Comparison of ENCODE assay signal across 1 cellular context in genomic region chr14:30779210-30779609, GRCh38.
TF ChIP-seq lines count a peak whose summit lies in the region.

No MANE protein-coding gene starts in this region.

TF ChIP-seq in GM12878, 131 proteins besides CTCF, POLR2A, EP300 and RAD21 (continued from another document):
- TF ChIP-seq, protein P1, sequence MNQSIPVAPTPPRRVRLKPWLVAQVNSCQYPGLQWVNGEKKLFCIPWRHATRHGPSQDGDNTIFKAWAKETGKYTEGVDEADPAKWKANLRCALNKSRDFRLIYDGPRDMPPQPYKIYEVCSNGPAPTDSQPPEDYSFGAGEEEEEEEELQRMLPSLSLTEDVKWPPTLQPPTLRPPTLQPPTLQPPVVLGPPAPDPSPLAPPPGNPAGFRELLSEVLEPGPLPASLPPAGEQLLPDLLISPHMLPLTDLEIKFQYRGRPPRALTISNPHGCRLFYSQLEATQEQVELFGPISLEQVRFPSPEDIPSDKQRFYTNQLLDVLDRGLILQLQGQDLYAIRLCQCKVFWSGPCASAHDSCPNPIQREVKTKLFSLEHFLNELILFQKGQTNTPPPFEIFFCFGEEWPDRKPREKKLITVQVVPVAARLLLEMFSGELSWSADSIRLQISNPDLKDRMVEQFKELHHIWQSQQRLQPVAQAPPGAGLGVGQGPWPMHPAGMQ (IDR thresholded peaks at IDR 0.05; ENCODE audit: borderline replicate concordance): no peak
- no peak for TF ChIP-seq ZNF274 (IDR thresholded peaks at IDR 0.05; ENCODE audit: insufficient read depth, insufficient read length)
- TF ChIP-seq RUNX3 (IDR thresholded peaks at IDR 0.05; ENCODE audit: low read length): peak; percentile 82
- no peak for TF ChIP-seq ZNF384 (IDR thresholded peaks at IDR 0.05; ENCODE audit: borderline replicate concordance, low read depth, low read length)
- TF ChIP-seq MEF2B (IDR thresholded peaks at IDR 0.05; ENCODE audit: partially characterized antibody, poor library complexity, severe bottlenecking): peak; percentile 32
- no peak for TF ChIP-seq DPF2 (IDR thresholded peaks at IDR 0.05)
- TF ChIP-seq ZBTB33 (IDR thresholded peaks at IDR 0.05): no peak
- no peak for TF ChIP-seq HCFC1 (IDR thresholded peaks at IDR 0.05; ENCODE audit: low read length)
- TF ChIP-seq, protein P2, sequence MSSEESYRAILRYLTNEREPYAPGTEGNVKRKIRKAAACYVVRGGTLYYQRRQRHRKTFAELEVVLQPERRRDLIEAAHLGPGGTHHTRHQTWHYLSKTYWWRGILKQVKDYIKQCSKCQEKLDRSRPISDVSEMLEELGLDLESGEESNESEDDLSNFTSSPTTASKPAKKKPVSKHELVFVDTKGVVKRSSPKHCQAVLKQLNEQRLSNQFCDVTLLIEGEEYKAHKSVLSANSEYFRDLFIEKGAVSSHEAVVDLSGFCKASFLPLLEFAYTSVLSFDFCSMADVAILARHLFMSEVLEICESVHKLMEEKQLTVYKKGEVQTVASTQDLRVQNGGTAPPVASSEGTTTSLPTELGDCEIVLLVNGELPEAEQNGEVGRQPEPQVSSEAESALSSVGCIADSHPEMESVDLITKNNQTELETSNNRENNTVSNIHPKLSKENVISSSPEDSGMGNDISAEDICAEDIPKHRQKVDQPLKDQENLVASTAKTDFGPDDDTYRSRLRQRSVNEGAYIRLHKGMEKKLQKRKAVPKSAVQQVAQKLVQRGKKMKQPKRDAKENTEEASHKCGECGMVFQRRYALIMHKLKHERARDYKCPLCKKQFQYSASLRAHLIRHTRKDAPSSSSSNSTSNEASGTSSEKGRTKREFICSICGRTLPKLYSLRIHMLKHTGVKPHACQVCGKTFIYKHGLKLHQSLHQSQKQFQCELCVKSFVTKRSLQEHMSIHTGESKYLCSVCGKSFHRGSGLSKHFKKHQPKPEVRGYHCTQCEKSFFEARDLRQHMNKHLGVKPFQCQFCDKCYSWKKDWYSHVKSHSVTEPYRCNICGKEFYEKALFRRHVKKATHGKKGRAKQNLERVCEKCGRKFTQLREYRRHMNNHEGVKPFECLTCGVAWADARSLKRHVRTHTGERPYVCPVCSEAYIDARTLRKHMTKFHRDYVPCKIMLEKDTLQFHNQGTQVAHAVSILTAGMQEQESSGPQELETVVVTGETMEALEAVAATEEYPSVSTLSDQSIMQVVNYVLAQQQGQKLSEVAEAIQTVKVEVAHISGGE (CRISPR knock-in tag; IDR thresholded peaks at IDR 0.05): no peak
- TF ChIP-seq, protein P3, sequence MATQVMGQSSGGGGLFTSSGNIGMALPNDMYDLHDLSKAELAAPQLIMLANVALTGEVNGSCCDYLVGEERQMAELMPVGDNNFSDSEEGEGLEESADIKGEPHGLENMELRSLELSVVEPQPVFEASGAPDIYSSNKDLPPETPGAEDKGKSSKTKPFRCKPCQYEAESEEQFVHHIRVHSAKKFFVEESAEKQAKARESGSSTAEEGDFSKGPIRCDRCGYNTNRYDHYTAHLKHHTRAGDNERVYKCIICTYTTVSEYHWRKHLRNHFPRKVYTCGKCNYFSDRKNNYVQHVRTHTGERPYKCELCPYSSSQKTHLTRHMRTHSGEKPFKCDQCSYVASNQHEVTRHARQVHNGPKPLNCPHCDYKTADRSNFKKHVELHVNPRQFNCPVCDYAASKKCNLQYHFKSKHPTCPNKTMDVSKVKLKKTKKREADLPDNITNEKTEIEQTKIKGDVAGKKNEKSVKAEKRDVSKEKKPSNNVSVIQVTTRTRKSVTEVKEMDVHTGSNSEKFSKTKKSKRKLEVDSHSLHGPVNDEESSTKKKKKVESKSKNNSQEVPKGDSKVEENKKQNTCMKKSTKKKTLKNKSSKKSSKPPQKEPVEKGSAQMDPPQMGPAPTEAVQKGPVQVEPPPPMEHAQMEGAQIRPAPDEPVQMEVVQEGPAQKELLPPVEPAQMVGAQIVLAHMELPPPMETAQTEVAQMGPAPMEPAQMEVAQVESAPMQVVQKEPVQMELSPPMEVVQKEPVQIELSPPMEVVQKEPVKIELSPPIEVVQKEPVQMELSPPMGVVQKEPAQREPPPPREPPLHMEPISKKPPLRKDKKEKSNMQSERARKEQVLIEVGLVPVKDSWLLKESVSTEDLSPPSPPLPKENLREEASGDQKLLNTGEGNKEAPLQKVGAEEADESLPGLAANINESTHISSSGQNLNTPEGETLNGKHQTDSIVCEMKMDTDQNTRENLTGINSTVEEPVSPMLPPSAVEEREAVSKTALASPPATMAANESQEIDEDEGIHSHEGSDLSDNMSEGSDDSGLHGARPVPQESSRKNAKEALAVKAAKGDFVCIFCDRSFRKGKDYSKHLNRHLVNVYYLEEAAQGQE (IDR thresholded peaks at IDR 0.05; ENCODE audit: low read depth, low read length): no peak
- TF ChIP-seq, protein P4, sequence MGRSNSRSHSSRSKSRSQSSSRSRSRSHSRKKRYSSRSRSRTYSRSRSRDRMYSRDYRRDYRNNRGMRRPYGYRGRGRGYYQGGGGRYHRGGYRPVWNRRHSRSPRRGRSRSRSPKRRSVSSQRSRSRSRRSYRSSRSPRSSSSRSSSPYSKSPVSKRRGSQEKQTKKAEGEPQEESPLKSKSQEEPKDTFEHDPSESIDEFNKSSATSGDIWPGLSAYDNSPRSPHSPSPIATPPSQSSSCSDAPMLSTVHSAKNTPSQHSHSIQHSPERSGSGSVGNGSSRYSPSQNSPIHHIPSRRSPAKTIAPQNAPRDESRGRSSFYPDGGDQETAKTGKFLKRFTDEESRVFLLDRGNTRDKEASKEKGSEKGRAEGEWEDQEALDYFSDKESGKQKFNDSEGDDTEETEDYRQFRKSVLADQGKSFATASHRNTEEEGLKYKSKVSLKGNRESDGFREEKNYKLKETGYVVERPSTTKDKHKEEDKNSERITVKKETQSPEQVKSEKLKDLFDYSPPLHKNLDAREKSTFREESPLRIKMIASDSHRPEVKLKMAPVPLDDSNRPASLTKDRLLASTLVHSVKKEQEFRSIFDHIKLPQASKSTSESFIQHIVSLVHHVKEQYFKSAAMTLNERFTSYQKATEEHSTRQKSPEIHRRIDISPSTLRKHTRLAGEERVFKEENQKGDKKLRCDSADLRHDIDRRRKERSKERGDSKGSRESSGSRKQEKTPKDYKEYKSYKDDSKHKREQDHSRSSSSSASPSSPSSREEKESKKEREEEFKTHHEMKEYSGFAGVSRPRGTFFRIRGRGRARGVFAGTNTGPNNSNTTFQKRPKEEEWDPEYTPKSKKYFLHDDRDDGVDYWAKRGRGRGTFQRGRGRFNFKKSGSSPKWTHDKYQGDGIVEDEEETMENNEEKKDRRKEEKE (IDR thresholded peaks at IDR 0.05): no peak
- TF ChIP-seq, protein P5, sequence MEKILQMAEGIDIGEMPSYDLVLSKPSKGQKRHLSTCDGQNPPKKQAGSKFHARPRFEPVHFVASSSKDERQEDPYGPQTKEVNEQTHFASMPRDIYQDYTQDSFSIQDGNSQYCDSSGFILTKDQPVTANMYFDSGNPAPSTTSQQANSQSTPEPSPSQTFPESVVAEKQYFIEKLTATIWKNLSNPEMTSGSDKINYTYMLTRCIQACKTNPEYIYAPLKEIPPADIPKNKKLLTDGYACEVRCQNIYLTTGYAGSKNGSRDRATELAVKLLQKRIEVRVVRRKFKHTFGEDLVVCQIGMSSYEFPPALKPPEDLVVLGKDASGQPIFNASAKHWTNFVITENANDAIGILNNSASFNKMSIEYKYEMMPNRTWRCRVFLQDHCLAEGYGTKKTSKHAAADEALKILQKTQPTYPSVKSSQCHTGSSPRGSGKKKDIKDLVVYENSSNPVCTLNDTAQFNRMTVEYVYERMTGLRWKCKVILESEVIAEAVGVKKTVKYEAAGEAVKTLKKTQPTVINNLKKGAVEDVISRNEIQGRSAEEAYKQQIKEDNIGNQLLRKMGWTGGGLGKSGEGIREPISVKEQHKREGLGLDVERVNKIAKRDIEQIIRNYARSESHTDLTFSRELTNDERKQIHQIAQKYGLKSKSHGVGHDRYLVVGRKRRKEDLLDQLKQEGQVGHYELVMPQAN (conservative IDR thresholded peaks at IDR 0.05): no peak
- peak; percentile 54; the same call in 1 of the 2 replicates for TF ChIP-seq JUNB (IDR thresholded peaks at IDR 0.05)
- TF ChIP-seq CEBPB (IDR thresholded peaks at IDR 0.05; ENCODE audit: borderline replicate concordance in 1 of 2, low read depth in 2 of 2, low read length in 2 of 2): no peak
- TF ChIP-seq USF1 (IDR thresholded peaks at IDR 0.05; ENCODE audit: borderline replicate concordance, extremely low read length, insufficient read depth, low read depth, low read length): no peak
- TF ChIP-seq MEF2A (IDR thresholded peaks at IDR 0.05; ENCODE audit: insufficient read depth, low read depth, low read length): peak; percentile 93
- no peak for TF ChIP-seq IKZF1 (conservative IDR thresholded peaks at IDR 0.05)
- TF ChIP-seq SRF (IDR thresholded peaks at IDR 0.05; ENCODE audit: low read depth in 2 of 2, low read length in 2 of 2): no peak
- no peak; the same call in 1 of the 2 replicates for TF ChIP-seq NFIC (IDR thresholded peaks at IDR 0.05; ENCODE audit: low read depth, low read length)
- TF ChIP-seq ATF2 (IDR thresholded peaks at IDR 0.05; ENCODE audit: low read length): 0 out of 2 replicates have a peak, but pooled peaks have one; percentile 42
TF ChIP-seq in GM12878: peak in this region for 6.
